ENCODE assay signal across 19 cellular contexts in the genomic region with DNA sequence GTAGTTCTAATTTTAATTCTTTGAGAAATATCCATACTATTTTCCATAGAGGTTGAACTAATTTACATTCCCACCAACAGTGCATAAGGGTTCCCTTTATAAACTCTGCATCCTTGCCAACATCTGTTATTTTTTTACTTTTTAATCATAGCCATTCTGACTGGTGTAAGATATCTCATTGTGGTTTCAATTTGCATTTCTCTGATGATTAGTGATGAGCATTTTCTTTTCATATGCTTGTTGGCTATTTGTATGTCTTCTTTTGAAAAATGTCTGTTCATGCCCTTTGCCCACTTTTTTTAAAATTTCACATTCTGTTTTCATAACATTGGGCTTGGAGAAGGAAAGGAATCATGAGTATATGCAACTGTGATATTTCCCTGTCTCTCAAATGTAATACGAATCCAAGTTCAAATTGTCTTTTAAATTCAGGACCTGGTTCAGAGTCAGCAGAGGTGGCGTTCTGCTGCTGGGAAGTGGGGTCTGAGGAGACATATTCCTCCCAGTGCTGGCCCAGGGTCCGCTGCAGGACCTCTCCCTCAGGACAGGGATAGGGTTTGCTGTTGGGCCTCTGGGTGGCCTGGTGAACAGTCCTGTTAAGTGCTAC.
DNase-seq lines count a peak whose midpoint lies in the region; ATAC-seq, FAIRE-seq and TF ChIP-seq lines count a peak whose summit lies in the region.
"Had no signal": no experiment of that assay in that cellular context is flagged by ENCODE, and none has a peak within 500 bp of the region (broad histone marks: within the 10 kb centered on the region; RNA-seq: fewer than 3 reads in every experiment).

No MANE protein-coding gene starts in this region.

- H3K36me3 Mint-ChIP-seq in chondrocyte (ENCODE audit: low read depth): no peaks in the 10 kb centered on the region

- no peak for TF ChIP-seq POLR2A in GM12891 (IDR thresholded peaks at IDR 0.05; ENCODE audit: low read depth, low read length)

- H3K36me3 ChIP-seq in colonic mucosa (no peaks in the 10 kb centered on the region), psoas muscle (ENCODE audit: insufficient read depth in 1 of 2, low read depth in 1 of 2) (no peaks in the 10 kb centered on the region)
- H3K36me3 ChIP-seq: gastrocnemius medialis, left ventricle myocardium inferior had no signal

- H3K4me1 ChIP-seq in colonic mucosa: no peaks in the 10 kb centered on the region
- no peaks in the 10 kb centered on the region for H3K4me1 ChIP-seq in psoas muscle
- H3K4me1 ChIP-seq: gastrocnemius medialis, left ventricle myocardium inferior had no signal

- H3K9me3 ChIP-seq in colonic mucosa: no peaks in the 10 kb centered on the region
- H3K9me3 ChIP-seq in psoas muscle: no peaks in the 10 kb centered on the region
- H3K9me3 ChIP-seq: gastrocnemius medialis, left ventricle myocardium inferior had no signal

- H3K27ac ChIP-seq in colonic mucosa: no peak overlapping the region
- no peak overlapping the region for H3K27ac ChIP-seq in psoas muscle
- H3K27ac ChIP-seq: gastrocnemius medialis, left ventricle myocardium inferior had no signal

- intact Hi-C loops in colonic mucosa (cut with DNase I): no loop called here
- intact Hi-C loops in psoas muscle (cut with DNase I): no loop called here

- H3K27ac Mint-ChIP-seq in chondrocyte (ENCODE audit: unreplicated experiment): peak overlapping the region; percentile 33
- H3K27ac Mint-ChIP-seq: T-helper 17 cell had no signal

- no peak overlapping the region for H3K9ac ChIP-seq in colonic mucosa (ENCODE audit: low read depth in 2 of 2, low read length in 2 of 2)

- H3K9me3 Mint-ChIP-seq in chondrocyte (ENCODE audit: low read depth): no peaks in the 10 kb centered on the region

- TF ChIP-seq CTCF in chondrocyte (IDR thresholded peaks at IDR 0.05) (no peak), colonic mucosa (IDR thresholded peaks at IDR 0.05) (no peak), psoas muscle (IDR thresholded peaks at IDR 0.05) (no peak)

- WGBS in psoas muscle, 3 donors: 64 to 76% (median 74%) methylated on average over 3 of the region's 3 CpGs

- no peaks in the 10 kb centered on the region for H3K27me3 Mint-ChIP-seq in chondrocyte (ENCODE audit: low read depth)

- H3K4me3 Mint-ChIP-seq in chondrocyte (ENCODE audit: unreplicated experiment): no peak overlapping the region
- H3K4me3 Mint-ChIP-seq: T-helper 17 cell had no signal

- FAIRE-seq in GM12891 (lab: Jason Lieb, UNC): peak; percentile 83
- FAIRE-seq: H1 had no signal

- DNase-seq in GM12891 (ENCODE audit: insufficient read length, low spot score) (no peak), chondrocyte (ENCODE audit: low spot score) (no peak), colonic mucosa (no peak), psoas muscle (no peak)
- DNase-seq in effector CD4-positive, alpha-beta T cell: no peak
- DNase-seq: activated CD4-positive, alpha-beta T cell treated with anti-CD3 and anti-CD28 coated beads for 1 hour; activated effector memory CD4-positive, alpha-beta T cell treated with anti-CD3 and anti-CD28 coated beads, Interleukin-2, amount 50 U/mL, for 16 hours; aorta; cerebellar nuclear complex; gastrocnemius medialis; Karpas-422; left ventricle myocardium inferior; stimulated activated CD4-positive, alpha-beta T cell treated with anti-CD3 and anti-CD28 coated beads, Interleukin-4, amount 100 ng/mL, for 1 hour; T-helper 17 cell had no signal

- ATAC-seq in GM21367 (IDR thresholded peaks at IDR 0.05; ENCODE audit: unreplicated experiment): peak; percentile 21
- ATAC-seq in HG03196 (IDR thresholded peaks at IDR 0.05; ENCODE audit: unreplicated experiment): peak; percentile 11
- no peak for ATAC-seq in HG03175 (IDR thresholded peaks at IDR 0.05; ENCODE audit: unreplicated experiment)
- ATAC-seq in psoas muscle: no peak
- ATAC-seq: gastrocnemius medialis, Right ventricle myocardium inferior, T-helper 17 cell had no signal

- H3K27me3 ChIP-seq in colonic mucosa: no peaks in the 10 kb centered on the region
- no peaks in the 10 kb centered on the region for H3K27me3 ChIP-seq in psoas muscle (ENCODE audit: insufficient read depth in 3 of 3, low read length in 2 of 3)
- H3K27me3 ChIP-seq: gastrocnemius medialis had no signal

- H3K4me3 ChIP-seq in colonic mucosa (no peak overlapping the region), psoas muscle (no peak overlapping the region)
- H3K4me3 ChIP-seq: gastrocnemius medialis, left ventricle myocardium inferior had no signal

- H3K4me1 Mint-ChIP-seq in chondrocyte (ENCODE audit: low read depth): peaks cover 30% of the 10 kb centered on the region
- H3K4me1 Mint-ChIP-seq: T-helper 17 cell had no signal

TF ChIP-seq in GM12891, 5 proteins besides CTCF, POLR2A, EP300 and RAD21:
- TF ChIP-seq TAF1 (IDR thresholded peaks at IDR 0.05; ENCODE audit: low read depth, low read length) (no peak), POU2F2 (IDR thresholded peaks at IDR 0.05; ENCODE audit: low read depth, low read length) (no peak), PAX5 (IDR thresholded peaks at IDR 0.05; ENCODE audit: insufficient read depth, low read length, severe bottlenecking) (no peak), POLR2AphosphoS5 (IDR thresholded peaks at IDR 0.05; ENCODE audit: low read depth, low read length) (no peak), SPI1 (IDR thresholded peaks at IDR 0.05; ENCODE audit: low read depth, low read length) (no peak)

Comparison
In these comparisons a context has a peak if more than half of its experiments do, and no peak if none do; other contexts are left out.
1. ATAC-seq: peak in GM21367 (single experiment) and HG03196 (single experiment); none in HG03175 (single experiment) and psoas muscle (0 of 4).